In genomic region chr4:81528979-81529378, GRCh38 we compare ENCODE assay signal across 38 cellular contexts. TPM values are rescaled to one million over a fixed set of nuclear protein-coding genes. Genes with fewer than 3 reads are reported as not detected.
DNase-seq lines count a peak whose midpoint lies in the region; ATAC-seq and TF ChIP-seq lines count a peak whose summit lies in the region.
"Had no signal": no experiment of that assay in that cellular context is flagged by ENCODE, and none has a peak within 500 bp of the region (broad histone marks: within the 10 kb centered on the region; RNA-seq: fewer than 3 reads in every experiment).

No MANE protein-coding gene starts in this region.

- H3K27ac ChIP-seq in endodermal cell (ENCODE audit: low read depth, low read length) (no peak overlapping the region), mesendoderm (ENCODE audit: low read depth, low read length) (no peak overlapping the region), osteoblast (ENCODE audit: low read depth, low read length) (no peak overlapping the region)
- H3K27ac ChIP-seq: 22Rv1; A549; BLaER1; BLaER1 treated with 17β-estradiol and CSF1 and Interleukin-3, amounts not matched to agents 10 nM and 100 nM; C4-2B had no signal

- peak in 2 of 3 donors; percentile 64 to 76 for ATAC-seq in natural killer cell
- ATAC-seq in natural killer cell treated with Interleukin-12 subunit alpha and Interleukin-12 subunit beta and Interleukin-15 and Interleukin-18, amount 100 ng/mL, for 72 hours = no peak
- ATAC-seq: A549; CD8-positive, alpha-beta T cell had no signal

- peak overlapping the region; percentile 13 for H2BK5ac ChIP-seq in mesendoderm (ENCODE audit: low read length)

- no peaks in the 10 kb centered on the region for H3K27me3 ChIP-seq in endodermal cell (ENCODE audit: control insufficient read depth, insufficient read depth, low read length, poor library complexity, severe bottlenecking)
- no peaks in the 10 kb centered on the region for H3K27me3 ChIP-seq in mesendoderm (ENCODE audit: insufficient read depth, low read length, poor library complexity)
- H3K27me3 ChIP-seq in osteoblast (ENCODE audit: insufficient read depth, low read length) = no peaks in the 10 kb centered on the region
- H3K27me3 ChIP-seq: BE2C; BLaER1; BLaER1 treated with 17β-estradiol and CSF1 and Interleukin-3, amounts not matched to agents 10 nM and 100 nM had no signal

- H3K36me3 Mint-ChIP-seq in natural killer cell = no peaks in the 10 kb centered on the region
- H3K36me3 Mint-ChIP-seq in natural killer cell treated with Interleukin-12 subunit alpha and Interleukin-12 subunit beta and Interleukin-15 and Interleukin-18, amount 100 ng/mL, for 72 hours = peaks cover 9% of the 10 kb centered on the region
- H3K36me3 Mint-ChIP-seq in endodermal cell (ENCODE audit: low read depth) = no peaks in the 10 kb centered on the region

- no peaks in the 10 kb centered on the region for H3K79me1 ChIP-seq in mesendoderm (ENCODE audit: low read length)

- H3K79me2 ChIP-seq in mesendoderm (ENCODE audit: control insufficient read depth, insufficient read depth, low read length) = no peaks in the 10 kb centered on the region
- H3K79me2 ChIP-seq in osteoblast (ENCODE audit: insufficient read depth, low read length) = no peaks in the 10 kb centered on the region

- H3K36me3 ChIP-seq in endodermal cell (ENCODE audit: control insufficient read depth, insufficient read depth, low read length) = no peaks in the 10 kb centered on the region
- H3K36me3 ChIP-seq in mesendoderm (ENCODE audit: control insufficient read depth, insufficient read depth, low read length) = no peaks in the 10 kb centered on the region
- no peaks in the 10 kb centered on the region for H3K36me3 ChIP-seq in osteoblast (ENCODE audit: insufficient read depth, low read length)
- H3K36me3 ChIP-seq: BE2C, BLaER1 had no signal

- no peak overlapping the region for H2AK5ac ChIP-seq in mesendoderm (ENCODE audit: low read length)

- intact Hi-C loops in natural killer cell (cut with micrococcal nuclease) = no loop called here

- H3K56ac ChIP-seq in mesendoderm (ENCODE audit: low read length) = no peak overlapping the region

- H3K4me1 ChIP-seq in endodermal cell (ENCODE audit: control insufficient read depth, insufficient read depth, low read length) = peaks cover 12% of the 10 kb centered on the region
- H3K4me1 ChIP-seq in mesendoderm (ENCODE audit: control insufficient read depth, low read depth, low read length) = peaks cover 13% of the 10 kb centered on the region
- no peaks in the 10 kb centered on the region for H3K4me1 ChIP-seq in osteoblast (ENCODE audit: insufficient read depth, low read length)
- H3K4me1 ChIP-seq: A549, BE2C, BLaER1 had no signal

- H2BK15ac ChIP-seq in mesendoderm (replicated peaks; ENCODE audit: low read depth) = no peak overlapping the region

- H3K27me3 Mint-ChIP-seq in natural killer cell (ENCODE audit: low read depth in 2 of 2) (peaks cover 0 to 2% of the 10 kb centered on the region in 2 donors), endodermal cell (ENCODE audit: insufficient read depth) (peaks cover 15% of the 10 kb centered on the region)
- peaks cover 0 to 8% of the 10 kb centered on the region in 2 donors for H3K27me3 Mint-ChIP-seq in natural killer cell treated with Interleukin-12 subunit alpha and Interleukin-12 subunit beta and Interleukin-15 and Interleukin-18, amount 100 ng/mL, for 72 hours
- H3K27me3 Mint-ChIP-seq: B cell; CD4-positive, alpha-beta T cell had no signal

- H3K9ac ChIP-seq in endodermal cell (ENCODE audit: extremely low read depth, low read length, poor library complexity, severe bottlenecking) (no peak overlapping the region), mesendoderm (ENCODE audit: low read length) (no peak overlapping the region)
- H3K9ac ChIP-seq: BLaER1; BLaER1 treated with 17β-estradiol and CSF1 and Interleukin-3, amounts not matched to agents 10 nM and 100 nM had no signal

- H3K23ac ChIP-seq in mesendoderm (ENCODE audit: low read length) = no peak overlapping the region

- H4K5ac ChIP-seq in mesendoderm (ENCODE audit: low read length) = no peak overlapping the region

- H3K4me3 Mint-ChIP-seq in natural killer cell (no peak overlapping the region), endodermal cell (no peak overlapping the region)
- no peak overlapping the region for H3K4me3 Mint-ChIP-seq in natural killer cell treated with Interleukin-12 subunit alpha and Interleukin-12 subunit beta and Interleukin-15 and Interleukin-18, amount 100 ng/mL, for 72 hours
- H3K4me3 Mint-ChIP-seq: B cell; CD14-positive monocyte; CD4-positive, alpha-beta memory T cell; CD4-positive, alpha-beta T cell; CD4-positive, CD25-positive, alpha-beta regulatory T cell; CD8-positive, alpha-beta memory T cell; CD8-positive, alpha-beta T cell had no signal

- no peak overlapping the region for H3K4me2 ChIP-seq in mesendoderm (ENCODE audit: low read length)
- H3K4me2 ChIP-seq in osteoblast (ENCODE audit: insufficient read depth, low read length) = no peak overlapping the region
- H3K4me2 ChIP-seq: A549; BLaER1; BLaER1 treated with 17β-estradiol and CSF1 and Interleukin-3, amounts not matched to agents 10 nM and 100 nM had no signal

- H3K27ac Mint-ChIP-seq in natural killer cell (no peak overlapping the region), endodermal cell (no peak overlapping the region)
- H3K27ac Mint-ChIP-seq in natural killer cell treated with Interleukin-12 subunit alpha and Interleukin-12 subunit beta and Interleukin-15 and Interleukin-18, amount 100 ng/mL, for 72 hours = peak overlapping the region in 1 of 2 donors; percentile 20
- H3K27ac Mint-ChIP-seq: B cell; CD14-positive monocyte; CD4-positive, alpha-beta memory T cell; CD4-positive, alpha-beta T cell; CD4-positive, CD25-positive, alpha-beta regulatory T cell; CD8-positive, alpha-beta T cell had no signal

- no peaks in the 10 kb centered on the region for H4K20me1 ChIP-seq in osteoblast (ENCODE audit: insufficient read depth, low read length)
- H4K20me1 ChIP-seq: BLaER1; BLaER1 treated with 17β-estradiol and CSF1 and Interleukin-3, amounts not matched to agents 10 nM and 100 nM had no signal

- H3K4me1 Mint-ChIP-seq in natural killer cell (peaks cover 8 to 16% of the 10 kb centered on the region in 2 donors), endodermal cell (peaks cover 30% of the 10 kb centered on the region)
- H3K4me1 Mint-ChIP-seq in natural killer cell treated with Interleukin-12 subunit alpha and Interleukin-12 subunit beta and Interleukin-15 and Interleukin-18, amount 100 ng/mL, for 72 hours (ENCODE audit: low read depth in 2 of 2) = peaks cover 6 to 7% of the 10 kb centered on the region in 2 donors
- H3K4me1 Mint-ChIP-seq: CD14-positive monocyte; CD4-positive, alpha-beta memory T cell; CD4-positive, CD25-positive, alpha-beta regulatory T cell; CD8-positive, alpha-beta memory T cell had no signal

- 78 to 100% methylated on average over 1 to 3 of the region's 3 CpGs for WGBS in endodermal cell (ENCODE audit: insufficient coverage in 1 of 2, insufficient read length in 1 of 2), 2 experiments
- no CpG with 5 or more reads among the region's 3 CpGs for WGBS in mesendoderm (ENCODE audit: extremely low coverage, insufficient coverage, low lambda C conversion rate)

- no peak overlapping the region for H3K18ac ChIP-seq in mesendoderm (ENCODE audit: low read length)

- H3K9me3 Mint-ChIP-seq in natural killer cell (no peaks in the 10 kb centered on the region), endodermal cell (peaks cover 3% of the 10 kb centered on the region)
- no peaks in the 10 kb centered on the region for H3K9me3 Mint-ChIP-seq in natural killer cell treated with Interleukin-12 subunit alpha and Interleukin-12 subunit beta and Interleukin-15 and Interleukin-18, amount 100 ng/mL, for 72 hours

- H3K4me3 ChIP-seq in endodermal cell (ENCODE audit: low read length) (peak overlapping the region; percentile 0), mesendoderm (ENCODE audit: low read length) (no peak overlapping the region), osteoblast (ENCODE audit: insufficient read depth, low read length) (no peak overlapping the region)
- H3K4me3 ChIP-seq: A549; BLaER1; BLaER1 treated with 17β-estradiol and CSF1 and Interleukin-3, amounts not matched to agents 10 nM and 100 nM had no signal

- H3K9me3 ChIP-seq in endodermal cell (ENCODE audit: control insufficient read depth, low read length) = peaks cover 29% of the 10 kb centered on the region
- no peaks in the 10 kb centered on the region for H3K9me3 ChIP-seq in osteoblast (ENCODE audit: low read depth, low read length)
- H3K9me3 ChIP-seq: A549, BE2C had no signal

- H4K8ac ChIP-seq in mesendoderm (ENCODE audit: low read depth, low read length) = no peak overlapping the region

- DNase-seq in natural killer cell (no peak), endodermal cell (no peak), mesendoderm (peak; percentile 82), osteoblast (ENCODE audit: insufficient read length, low spot score, missing footprints) (peak; percentile 37), HK-2 (ENCODE audit: unreplicated experiment) (no peak), hypothalamus (lab: John Stamatoyannopoulos, UW) (no peak), epidermal melanocyte (ENCODE audit: insufficient read length, low spot score) (no peak)
- DNase-seq in natural killer cell treated with Interleukin-12 subunit alpha and Interleukin-12 subunit beta and Interleukin-15 and Interleukin-18, amount 100 ng/mL, for 72 hours (ENCODE audit: low spot score) = no peak
- DNase-seq: 8988T; ACHN; AML-193; BE2C; C1 segment of cervical spinal cord; Caco-2; Calu3; CD4-positive, alpha-beta memory T cell; CD4-positive, alpha-beta T cell; CD4-positive, CD25-positive, alpha-beta regulatory T cell; CD8-positive, alpha-beta memory T cell; CD8-positive, alpha-beta T cell; COR-L47; DMS 273 treated with DMSO at 0.1 percent for 48 hours; DMS153; DMS53; DMS79; DMS79 treated with DMSO at 0.1 percent for 48 hours; DND-41; EL had no signal

- H3K4ac ChIP-seq in mesendoderm (ENCODE audit: low read depth, low read length) = no peak overlapping the region

- no peak overlapping the region for H2BK120ac ChIP-seq in mesendoderm (ENCODE audit: low read depth, low read length)

- H2AFZ ChIP-seq in osteoblast (ENCODE audit: low read length) = no peak overlapping the region

- TF ChIP-seq CTCF in natural killer cell (IDR thresholded peaks at IDR 0.05) (no peak), endodermal cell (conservative IDR thresholded peaks at IDR 0.05) (no peak), osteoblast (IDR thresholded peaks at IDR 0.05; ENCODE audit: extremely low read depth, low read depth, low read length) (no peak)

RNA-seq across cellular contexts. Expression of gene RASGEF1B, which starts 57.3 kb away (rescaled TPM):
- total RNA-seq in natural killer cell (100 to 1,000 TPM in 1 of 3 donors, 10 to 100 TPM in 2; 42.9 to 106 (median 90.8) TPM), endodermal cell (10 to 100 TPM; 15.3 to 26.7 TPM), osteoblast (4.1 and 5.8 TPM in 2 replicates)
- 10 to 100 TPM in 1 of 2 donors, 1 to 10 TPM in 1; 3.9 to 18.5 TPM for total RNA-seq in natural killer cell treated with Interleukin-12 subunit alpha and Interleukin-12 subunit beta and Interleukin-15 and Interleukin-18, amount 100 ng/mL, for 72 hours
- 9.0 TPM for polyA plus RNA-seq in endodermal cell (2013, experiment 1 of 2)
- polyA plus RNA-seq in endodermal cell (2013, experiment 2 of 2) = 10.0 TPM
- 20.7 TPM for polyA plus RNA-seq in mesendoderm (2013, experiment 1 of 2)
- 20.8 TPM for polyA plus RNA-seq in mesendoderm (2013, experiment 2 of 2)
- total RNA-seq: A172 had no signal
- polyA plus RNA-seq: AG04450, BJ had no signal

Comparison
In these comparisons a context has a peak if more than half of its experiments do, and no peak if none do; other contexts are left out.
1. ATAC-seq: peak in natural killer cell (2 of 3); none in natural killer cell treated with Interleukin-12 subunit alpha and Interleukin-12 subunit beta and Interleukin-15 and Interleukin-18, amount 100 ng/mL, for 72 hours (0 of 2).
2. DNase-seq: peak in mesendoderm (single experiment) and osteoblast (single experiment); none in natural killer cell (single experiment), natural killer cell treated with Interleukin-12 subunit alpha and Interleukin-12 subunit beta and Interleukin-15 and Interleukin-18, amount 100 ng/mL, for 72 hours (single experiment), endodermal cell (single experiment), HK-2 (single experiment), hypothalamus (0 of 51) and epidermal melanocyte (single experiment).